In genomic region chr1:145957443-145958319, GRCh38 we compare ENCODE assay signal across 8 cellular contexts. TPM values are rescaled to one million over a fixed set of nuclear protein-coding genes. Genes with fewer than 3 reads are reported as not detected.
A peak's percentile ranks its signal among the peaks of the same experiment; 100 is the strongest.
DNase-seq lines count a peak whose midpoint lies in the region; ATAC-seq and TF ChIP-seq lines count a peak whose summit lies in the region.

TSS of gene LIX1L (minus strand) at chr1:145958017. CDS start at chr1:145957927, 90 bp downstream.

- H3K4me1 ChIP-seq in BE2C = peaks cover 8% of the 10 kb centered on the region

- TF ChIP-seq CTCF in BE2C (IDR thresholded peaks at IDR 0.05; ENCODE audit: low read depth, low read length) (no peak), coronary artery (IDR thresholded peaks at IDR 0.05) (no peak)

- intact Hi-C loops in activated CD4-positive, alpha-beta T cell treated with anti-CD3 and anti-CD28 coated beads, Interleukin-2, amount 10 ng/mL, durations not matched to agents 24 days and 14 days (cut with micrococcal nuclease) = loop anchor here (1.0 to 5.0 kb wide), 4 partner anchors 30 to 99 kb away; partner anchors contain the start of genes PIAS3 and RBM8A
- intact Hi-C loops in left colon (cut with DNase I, micrococcal nuclease) = no loop called here

- H3K4me3 Mint-ChIP-seq in activated CD4-positive, alpha-beta T cell treated with anti-CD3 and anti-CD28 coated beads, Interleukin-2, amount 10 ng/mL, durations not matched to agents 24 days and 14 days = peak within 1 kb of the TSS; percentile 87

- peak within 1 kb of the TSS; percentile 92 for H3K27ac Mint-ChIP-seq in activated CD4-positive, alpha-beta T cell treated with anti-CD3 and anti-CD28 coated beads, Interleukin-2, amount 10 ng/mL, durations not matched to agents 24 days and 14 days

- no peaks in the 10 kb centered on the region; the same call in 1 of the 2 replicates for H3K36me3 ChIP-seq in BE2C

- H3K4me3 ChIP-seq in BE2C (ENCODE audit: low read depth, low read length) (peak within 1 kb of the TSS; percentile 78), coronary artery (peak within 1 kb of the TSS; percentile 93)

- no peaks in the 10 kb centered on the region for H3K27me3 Mint-ChIP-seq in activated CD4-positive, alpha-beta T cell treated with anti-CD3 and anti-CD28 coated beads, Interleukin-2, amount 10 ng/mL, durations not matched to agents 24 days and 14 days

- H3K4me1 Mint-ChIP-seq in activated CD4-positive, alpha-beta T cell treated with anti-CD3 and anti-CD28 coated beads, Interleukin-2, amount 10 ng/mL, durations not matched to agents 24 days and 14 days = peaks cover 52% of the 10 kb centered on the region

- H3K27ac ChIP-seq in coronary artery = peak within 1 kb of the TSS; percentile 95 to 99

- no peaks in the 10 kb centered on the region for H3K27me3 ChIP-seq in BE2C

- no peaks in the 10 kb centered on the region for H3K9me3 Mint-ChIP-seq in activated CD4-positive, alpha-beta T cell treated with anti-CD3 and anti-CD28 coated beads, Interleukin-2, amount 10 ng/mL, durations not matched to agents 24 days and 14 days

- peaks cover 6% of the 10 kb centered on the region for H3K36me3 Mint-ChIP-seq in activated CD4-positive, alpha-beta T cell treated with anti-CD3 and anti-CD28 coated beads, Interleukin-2, amount 10 ng/mL, durations not matched to agents 24 days and 14 days (ENCODE audit: low read depth)

- ATAC-seq in GM19324 (IDR thresholded peaks at IDR 0.05; ENCODE audit: low FRiP score, unreplicated experiment) (peak; percentile 91), HG03469 (IDR thresholded peaks at IDR 0.05; ENCODE audit: unreplicated experiment) (peak; percentile 59), left colon (peak; percentile 95)

- DNase-seq in BE2C (peak; percentile 98), NCI-H526 treated with DMSO at 0.1 percent for 48 hours (lab: John Stamatoyannopoulos, UW) (peak; percentile 99), coronary artery (ENCODE audit: low spot score) (peak; percentile 98), left colon (peak; percentile 96 to 97)
- peak; percentile 98 for DNase-seq in activated CD4-positive, alpha-beta T cell treated with anti-CD3 and anti-CD28 coated beads, Interleukin-2, amount 10 ng/mL, durations not matched to agents 24 days and 14 days
- DNase-seq in stimulated activated CD4-positive, alpha-beta T cell treated with anti-CD3 and anti-CD28 coated beads, Interleukin-1b, Interleukin-23, amount 100 ng/mL, for 48 hours = peak; percentile 97

- no peaks in the 10 kb centered on the region for H3K9me3 ChIP-seq in BE2C

RNA-seq across cellular contexts. Expression of gene LIX1L, which starts in this region (rescaled TPM):
- 7.6 TPM for polyA plus RNA-seq in BE2C (2012; ENCODE audit: insufficient read depth, insufficient read length, low read depth)
- 37.8 and 38.4 TPM in 2 replicates for total RNA-seq in activated CD4-positive, alpha-beta T cell treated with anti-CD3 and anti-CD28 coated beads, Interleukin-2, amount 10 ng/mL, durations not matched to agents 24 days and 14 days
- 1 to 10 TPM; 4.2 to 9.0 TPM for total RNA-seq in left colon

Comparison
In these comparisons a context has a peak if more than half of its experiments do, and no peak if none do; other contexts are left out.
1. Peak in every context shown above with its lines: DNase-seq, ATAC-seq, H3K4me3 ChIP-seq and H3K27ac ChIP-seq.